8 cellular contexts compared by ENCODE assay signal in the genomic region with DNA sequence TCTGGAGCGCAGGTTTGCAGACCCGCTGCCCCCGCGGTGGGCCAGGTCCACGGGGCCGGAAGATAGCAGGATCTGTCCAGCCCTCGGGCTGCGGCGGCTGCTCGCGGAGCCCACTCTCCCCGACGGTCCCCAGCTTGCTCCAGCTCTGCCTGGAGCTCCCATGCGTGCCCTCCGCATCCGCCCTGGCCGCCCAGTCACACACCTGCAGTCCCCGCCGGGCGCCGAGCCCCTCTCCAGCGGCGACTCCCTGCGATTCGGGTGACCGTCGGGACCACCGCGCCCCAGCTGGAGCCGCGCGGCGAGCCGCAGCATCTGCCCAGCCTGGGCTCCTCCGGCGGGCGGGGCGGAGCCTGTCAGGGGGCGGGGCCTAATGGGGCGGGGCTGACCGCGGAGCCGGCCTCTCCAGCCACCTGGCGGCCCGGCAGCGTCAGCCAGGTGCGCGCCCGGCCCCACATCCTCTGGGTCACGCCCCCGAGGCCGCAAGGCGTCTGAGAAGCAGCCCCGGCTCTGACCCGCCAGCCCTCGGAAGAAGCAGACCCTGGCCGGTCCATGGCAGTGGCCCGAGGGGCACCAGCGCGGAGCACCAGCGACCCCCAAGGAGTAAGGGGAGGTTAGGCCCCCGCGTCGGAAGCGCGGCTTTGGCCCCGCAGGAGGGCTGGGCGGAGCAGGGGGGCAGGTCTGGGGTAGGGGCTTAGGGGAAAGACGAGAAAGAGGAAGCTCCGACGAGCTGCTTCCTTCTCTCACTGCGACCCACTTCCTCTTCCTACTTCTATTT. TPM values are rescaled to one million over a fixed set of nuclear protein-coding genes. Genes with fewer than 3 reads are reported as not detected.
A peak's percentile ranks its signal among the peaks of the same experiment; 100 is the strongest.
DNase-seq lines count a peak whose midpoint lies in the region; ATAC-seq and TF ChIP-seq lines count a peak whose summit lies in the region.

Gene PIK3R5, minus strand, starts transcription at position 314 of the 775 bp plus-strand sequence. CDS start 54,213 bp downstream, outside the sequence.

- H3K4me1 Mint-ChIP-seq in T-helper 1 cell treated with Interleukin-12 subunit alpha and Interleukin-12 subunit beta and Interleukin-4 antibody, amounts not matched to agents 30 μg/mL and 1 μg/mL, for 36 hours (ENCODE audit: low read depth), result peaks cover 46% of the 10 kb centered on the region
- H3K4me1 Mint-ChIP-seq in activated naive CD8-positive, alpha-beta T cell treated with anti-CD3 and anti-CD28 coated beads, Interleukin-2, amount 50 U/mL, for 24 hours, result peaks cover 55% of the 10 kb centered on the region

- peak; percentile 39 for TF ChIP-seq POLR2A in GM18526 (IDR thresholded peaks at IDR 0.05; ENCODE audit: extremely low read depth, insufficient read length)

- WGBS in lung, 2 donors, result 2 to 3% methylated on average over 55 to 72 of the region's 72 CpGs

- peaks cover 0 to 2% of the 10 kb centered on the region in 2 donors for H3K4me1 ChIP-seq in lung (ENCODE audit: control insufficient read depth in 2 of 2, insufficient read depth in 2 of 2, low read length in 2 of 2)
- H3K4me1 ChIP-seq in SJCRH30, result no peaks in the 10 kb centered on the region

- H3K27ac ChIP-seq in lung (ENCODE audit: low read depth in 1 of 2, low read length in 1 of 2), result peak within 1 kb of the TSS in 1 of 2 donors; percentile 96
- H3K27ac ChIP-seq in SJCRH30, result no peak within 1 kb of the TSS

- peak within 1 kb of the TSS; percentile 98 for H3K27ac Mint-ChIP-seq in T-helper 1 cell treated with Interleukin-12 subunit alpha and Interleukin-12 subunit beta and Interleukin-4 antibody, amounts not matched to agents 30 μg/mL and 1 μg/mL, for 36 hours
- H3K27ac Mint-ChIP-seq in activated naive CD8-positive, alpha-beta T cell treated with anti-CD3 and anti-CD28 coated beads, Interleukin-2, amount 50 U/mL, for 24 hours, result peak within 1 kb of the TSS; percentile 74

- peaks cover 33% of the 10 kb centered on the region for H3K36me3 Mint-ChIP-seq in T-helper 1 cell treated with Interleukin-12 subunit alpha and Interleukin-12 subunit beta and Interleukin-4 antibody, amounts not matched to agents 30 μg/mL and 1 μg/mL, for 36 hours (ENCODE audit: low read depth)
- peaks cover 29% of the 10 kb centered on the region for H3K36me3 Mint-ChIP-seq in activated naive CD8-positive, alpha-beta T cell treated with anti-CD3 and anti-CD28 coated beads, Interleukin-2, amount 50 U/mL, for 24 hours (ENCODE audit: low read depth)

- peaks cover 11% of the 10 kb centered on the region for H3K9me3 Mint-ChIP-seq in T-helper 1 cell treated with Interleukin-12 subunit alpha and Interleukin-12 subunit beta and Interleukin-4 antibody, amounts not matched to agents 30 μg/mL and 1 μg/mL, for 36 hours
- H3K9me3 Mint-ChIP-seq in activated naive CD8-positive, alpha-beta T cell treated with anti-CD3 and anti-CD28 coated beads, Interleukin-2, amount 50 U/mL, for 24 hours, result peaks cover 11% of the 10 kb centered on the region

- peak; percentile 83 for DNase-seq in activated naive CD8-positive, alpha-beta T cell treated with anti-CD3 and anti-CD28 coated beads, Interleukin-2, amount 50 U/mL, for 24 hours
- peak; percentile 68 for DNase-seq in lung (ENCODE audit: low spot score)
- peak; percentile 71 to 74 for DNase-seq in stimulated activated CD8-positive, alpha-beta memory T cell treated with anti-CD3 and anti-CD28 coated beads, Interleukin-2, amount 100 ng/mL, for 1 hour (ENCODE audit: low read depth in 2 of 2)
- DNase-seq in SW 1271 (lab: John Stamatoyannopoulos, UW), result no peak
- no peak for DNase-seq in SJCRH30

- no peaks in the 10 kb centered on the region for H3K36me3 ChIP-seq in lung (ENCODE audit: control insufficient read depth in 2 of 2, insufficient read depth in 2 of 2, low read length in 2 of 2)
- H3K36me3 ChIP-seq in SJCRH30, result no peaks in the 10 kb centered on the region

- peak within 1 kb of the TSS; percentile 20 for H3K4me3 ChIP-seq in lung
- no peak within 1 kb of the TSS for H3K4me3 ChIP-seq in SJCRH30

- peaks cover 0 to 5% of the 10 kb centered on the region in 2 donors for H3K9me3 ChIP-seq in lung (ENCODE audit: control insufficient read depth in 2 of 2, insufficient read depth in 1 of 2, low read length in 1 of 2)
- no peaks in the 10 kb centered on the region for H3K9me3 ChIP-seq in SJCRH30 (replicated peaks)

- ATAC-seq in HG03045 (IDR thresholded peaks at IDR 0.05; ENCODE audit: unreplicated experiment), result peak; percentile 76
- ATAC-seq in activated naive CD8-positive, alpha-beta T cell treated with anti-CD3 and anti-CD28 coated beads, Interleukin-2, amount 50 U/mL, for 24 hours, result peak; percentile 67
- ATAC-seq in lung (ENCODE audit: insufficient read depth, low FRiP score), result peak; percentile 84

- H3K27me3 ChIP-seq in lung (ENCODE audit: control insufficient read depth, insufficient read depth) (no peaks in the 10 kb centered on the region), SJCRH30 (no peaks in the 10 kb centered on the region)

- TF ChIP-seq CTCF in lung (IDR thresholded peaks at IDR 0.05; ENCODE audit: control extremely low read depth, extremely low read depth), result no peak

- no peaks in the 10 kb centered on the region for H3K27me3 Mint-ChIP-seq in T-helper 1 cell treated with Interleukin-12 subunit alpha and Interleukin-12 subunit beta and Interleukin-4 antibody, amounts not matched to agents 30 μg/mL and 1 μg/mL, for 36 hours (ENCODE audit: low read depth)
- H3K27me3 Mint-ChIP-seq in activated naive CD8-positive, alpha-beta T cell treated with anti-CD3 and anti-CD28 coated beads, Interleukin-2, amount 50 U/mL, for 24 hours, result no peaks in the 10 kb centered on the region

- peak within 1 kb of the TSS; percentile 100 for H3K4me3 Mint-ChIP-seq in T-helper 1 cell treated with Interleukin-12 subunit alpha and Interleukin-12 subunit beta and Interleukin-4 antibody, amounts not matched to agents 30 μg/mL and 1 μg/mL, for 36 hours
- H3K4me3 Mint-ChIP-seq in activated naive CD8-positive, alpha-beta T cell treated with anti-CD3 and anti-CD28 coated beads, Interleukin-2, amount 50 U/mL, for 24 hours, result peak within 1 kb of the TSS; percentile 88

RNA-seq across cellular contexts. Expression of gene PIK3R5, which starts in this region (rescaled TPM):
- 10 to 100 TPM; 14.6 to 55.3 TPM for total RNA-seq in lung
- polyA plus RNA-seq in lung, result 10 to 100 TPM; 11.7 to 70.9 TPM
- not detected in 2 replicates for total RNA-seq in SJCRH30 (2014; rRNA removed; shearing (Covaris generic))

Comparison
In these comparisons a context has a peak if more than half of its experiments do, and no peak if none do; other contexts are left out.
1. RNA of gene PIK3R5 (total RNA-seq): 14.6 to 55.3 TPM in lung; not detected in SJCRH30; every median in the first group is over 10 times any median in the second.
2. DNase-seq: peak in activated naive CD8-positive, alpha-beta T cell treated with anti-CD3 and anti-CD28 coated beads, Interleukin-2, amount 50 U/mL, for 24 hours (single experiment), lung (single experiment) and stimulated activated CD8-positive, alpha-beta memory T cell treated with anti-CD3 and anti-CD28 coated beads, Interleukin-2, amount 100 ng/mL, for 1 hour (2 of 2); none in SW 1271 (0 of 2) and SJCRH30 (0 of 2).
3. Peak in every context shown above with its lines, with median percentiles within 50 percentile points of each other: ATAC-seq.